Comparison of ENCODE assay signal across 14 cellular contexts in genomic region chr4:335515-335914, GRCh38. TPM values are rescaled to one million over a fixed set of nuclear protein-coding genes. Genes with fewer than 3 reads are reported as not detected.
DNase-seq lines count a peak whose midpoint lies in the region; ATAC-seq and TF ChIP-seq lines count a peak whose summit lies in the region.
"Had no signal": no experiment of that assay in that cellular context is flagged by ENCODE, and none has a peak within 500 bp of the region (broad histone marks: within the 10 kb centered on the region; RNA-seq: fewer than 3 reads in every experiment).

No MANE protein-coding gene starts in this region.

- no peak for TF ChIP-seq CTCF in vagina (IDR thresholded peaks at IDR 0.05)
- no peak for TF ChIP-seq CTCF in esophagus squamous epithelium (IDR thresholded peaks at IDR 0.05)

- WGBS in esophagus squamous epithelium, 2 donors: 39 to 64% methylated on average over 2 of the region's 2 CpGs

- H3K4me1 Mint-ChIP-seq in stimulated activated naive CD8-positive, alpha-beta T cell treated with anti-CD3 and anti-CD28 coated beads, Interleukin-15, Interleukin-2, amounts not matched to agents 100 ng/mL and 50 ng/mL, for 24 hours (ENCODE audit: low read depth): peaks cover 32% of the 10 kb centered on the region
- peaks cover 24% of the 10 kb centered on the region for H3K4me1 Mint-ChIP-seq in stimulated activated naive CD8-positive, alpha-beta T cell treated with anti-CD3 and anti-CD28 coated beads, Interleukin-15, amount 100 ng/mL, for 72 hours
- peaks cover 14% of the 10 kb centered on the region for H3K4me1 Mint-ChIP-seq in activated T-helper 2 cell treated with anti-CD3 and anti-CD28 coated beads, Interferon-gamma antibody, Interleukin-2, Interleukin-4, amounts not matched to agents 10 μg/mL and 5 μg/mL and 100 μg/mL, durations not matched to agents 14 hours and 24 hours and 36 hours (ENCODE audit: low read depth)
- peaks cover 30 to 48% (median 35%) of the 10 kb centered on the region in 3 donors for H3K4me1 Mint-ChIP-seq in naive B cell

- TF ChIP-seq POLR2A in vagina (IDR thresholded peaks at IDR 0.05) (no peak), esophagus squamous epithelium (IDR thresholded peaks at IDR 0.05) (no peak)

- H3K27ac ChIP-seq in vagina (peak overlapping the region; percentile 92), esophagus squamous epithelium (peak overlapping the region in 1 of 4 donors; percentile 96)
- H3K27ac ChIP-seq: BLaER1 had no signal

- H3K27me3 ChIP-seq in vagina (no peaks in the 10 kb centered on the region), esophagus squamous epithelium (no peaks in the 10 kb centered on the region)

- H3K4me3 Mint-ChIP-seq in stimulated activated naive CD8-positive, alpha-beta T cell treated with anti-CD3 and anti-CD28 coated beads, Interleukin-15, Interleukin-2, amounts not matched to agents 100 ng/mL and 50 ng/mL, for 24 hours: peak overlapping the region; percentile 59
- H3K4me3 Mint-ChIP-seq in stimulated activated naive CD8-positive, alpha-beta T cell treated with anti-CD3 and anti-CD28 coated beads, Interleukin-15, amount 100 ng/mL, for 72 hours: no peak overlapping the region
- peak overlapping the region; percentile 67 for H3K4me3 Mint-ChIP-seq in activated T-helper 2 cell treated with anti-CD3 and anti-CD28 coated beads, Interferon-gamma antibody, Interleukin-2, Interleukin-4, amounts not matched to agents 10 μg/mL and 5 μg/mL and 100 μg/mL, durations not matched to agents 14 hours and 24 hours and 36 hours (ENCODE audit: low read depth)
- H3K4me3 Mint-ChIP-seq in naive B cell: peak overlapping the region; percentile 58 to 91 (median 80)

- no peaks in the 10 kb centered on the region for H3K27me3 Mint-ChIP-seq in stimulated activated naive CD8-positive, alpha-beta T cell treated with anti-CD3 and anti-CD28 coated beads, Interleukin-15, Interleukin-2, amounts not matched to agents 100 ng/mL and 50 ng/mL, for 24 hours
- H3K27me3 Mint-ChIP-seq in stimulated activated naive CD8-positive, alpha-beta T cell treated with anti-CD3 and anti-CD28 coated beads, Interleukin-15, amount 100 ng/mL, for 72 hours: no peaks in the 10 kb centered on the region
- H3K27me3 Mint-ChIP-seq in activated T-helper 2 cell treated with anti-CD3 and anti-CD28 coated beads, Interferon-gamma antibody, Interleukin-2, Interleukin-4, amounts not matched to agents 10 μg/mL and 5 μg/mL and 100 μg/mL, durations not matched to agents 14 hours and 24 hours and 36 hours (ENCODE audit: low read depth): no peaks in the 10 kb centered on the region
- H3K27me3 Mint-ChIP-seq in naive B cell: no peaks in the 10 kb centered on the region
- H3K27me3 Mint-ChIP-seq: stimulated activated naive B cell treated with anti-CD40 and anti-IgM and Interleukin-4, amounts not matched to agents 10 μg/mL and 1 μg/mL and 100 μg/mL, for 72 hours had no signal

- no peak for DNase-seq in stimulated activated naive CD8-positive, alpha-beta T cell treated with anti-CD3 and anti-CD28 coated beads, Interleukin-15, amount 100 ng/mL, for 72 hours
- no peak for DNase-seq in activated T-helper 2 cell treated with anti-CD3 and anti-CD28 coated beads, Interferon-gamma antibody, Interleukin-2, Interleukin-4, amounts not matched to agents 10 μg/mL and 5 μg/mL and 100 μg/mL, durations not matched to agents 14 hours and 24 hours and 36 hours (ENCODE audit: low spot score)
- no peak for DNase-seq in naive B cell
- DNase-seq in vagina (ENCODE audit: extremely low spot score in 2 of 2): no peak
- DNase-seq in DMS 273 (lab: John Stamatoyannopoulos, UW; ENCODE audit: unreplicated experiment): no peak
- DNase-seq in esophagus squamous epithelium (lab: John Stamatoyannopoulos, UW): no peak
- DNase-seq: cortex of kidney; NCI-H1105 treated with DMSO at 0.1 percent for 48 hours; stimulated activated CD4-positive, alpha-beta T cell treated with anti-CD3 and anti-CD28 coated beads, Interleukin-4, amount 100 ng/mL, for 24 hours; stimulated activated naive B cell treated with anti-CD40 and anti-IgM and Interleukin-4, amounts not matched to agents 10 μg/mL and 1 μg/mL and 100 μg/mL, for 72 hours had no signal

- no peak overlapping the region for H3K27ac Mint-ChIP-seq in stimulated activated naive CD8-positive, alpha-beta T cell treated with anti-CD3 and anti-CD28 coated beads, Interleukin-15, Interleukin-2, amounts not matched to agents 100 ng/mL and 50 ng/mL, for 24 hours
- H3K27ac Mint-ChIP-seq in stimulated activated naive CD8-positive, alpha-beta T cell treated with anti-CD3 and anti-CD28 coated beads, Interleukin-15, amount 100 ng/mL, for 72 hours: no peak overlapping the region
- no peak overlapping the region for H3K27ac Mint-ChIP-seq in activated T-helper 2 cell treated with anti-CD3 and anti-CD28 coated beads, Interferon-gamma antibody, Interleukin-2, Interleukin-4, amounts not matched to agents 10 μg/mL and 5 μg/mL and 100 μg/mL, durations not matched to agents 14 hours and 24 hours and 36 hours
- H3K27ac Mint-ChIP-seq in naive B cell: peak overlapping the region in 5 of 6 donors; percentile 9 to 91 (median 65)

- no peaks in the 10 kb centered on the region for H3K9me3 ChIP-seq in vagina
- H3K9me3 ChIP-seq in esophagus squamous epithelium: peaks cover 0 to 5% (median 4%) of the 10 kb centered on the region in 3 donors

- H3K36me3 ChIP-seq in vagina: no peaks in the 10 kb centered on the region
- H3K36me3 ChIP-seq in esophagus squamous epithelium: peaks cover 0 to 6% (median 0%) of the 10 kb centered on the region in 3 donors

- H3K4me3 ChIP-seq in vagina (no peak overlapping the region), esophagus squamous epithelium (no peak overlapping the region)

- no peak for ATAC-seq in stimulated activated naive CD8-positive, alpha-beta T cell treated with anti-CD3 and anti-CD28 coated beads, Interleukin-15, amount 100 ng/mL, for 72 hours
- ATAC-seq in naive B cell (ENCODE audit: low read depth in 2 of 2) (no peak), GM18873 (IDR thresholded peaks at IDR 0.05; ENCODE audit: low FRiP score, unreplicated experiment) (no peak)
- ATAC-seq: stimulated activated naive B cell treated with anti-CD40 and anti-IgM and Interleukin-4, amounts not matched to agents 10 μg/mL and 1 μg/mL and 100 μg/mL, for 72 hours had no signal

- peaks cover 4% of the 10 kb centered on the region for H3K9me3 Mint-ChIP-seq in stimulated activated naive CD8-positive, alpha-beta T cell treated with anti-CD3 and anti-CD28 coated beads, Interleukin-15, Interleukin-2, amounts not matched to agents 100 ng/mL and 50 ng/mL, for 24 hours
- peaks cover 25 to 33% of the 10 kb centered on the region in 2 donors for H3K9me3 Mint-ChIP-seq in stimulated activated naive CD8-positive, alpha-beta T cell treated with anti-CD3 and anti-CD28 coated beads, Interleukin-15, amount 100 ng/mL, for 72 hours
- peaks cover 25% of the 10 kb centered on the region for H3K9me3 Mint-ChIP-seq in activated T-helper 2 cell treated with anti-CD3 and anti-CD28 coated beads, Interferon-gamma antibody, Interleukin-2, Interleukin-4, amounts not matched to agents 10 μg/mL and 5 μg/mL and 100 μg/mL, durations not matched to agents 14 hours and 24 hours and 36 hours
- peaks cover 0 to 15% (median 3%) of the 10 kb centered on the region in 7 donors for H3K9me3 Mint-ChIP-seq in naive B cell

- peaks cover 21% of the 10 kb centered on the region for H3K4me1 ChIP-seq in vagina
- H3K4me1 ChIP-seq in esophagus squamous epithelium: peaks cover 0 to 36% (median 10%) of the 10 kb centered on the region in 3 donors

- intact Hi-C loops in activated T-helper 2 cell treated with anti-CD3 and anti-CD28 coated beads, Interferon-gamma antibody, Interleukin-2, Interleukin-4, amounts not matched to agents 10 μg/mL and 5 μg/mL and 100 μg/mL, durations not matched to agents 14 hours and 24 hours and 36 hours (cut with micrococcal nuclease): loop anchor here (5.0 kb wide), 3 partner anchors 37 to 347 kb away; no protein-coding TSS in a partner anchor
- intact Hi-C loops in vagina (cut with DNase I): no loop called here
- intact Hi-C loops in esophagus squamous epithelium (cut with DNase I): no loop called here

- peaks cover 28% of the 10 kb centered on the region for H3K36me3 Mint-ChIP-seq in stimulated activated naive CD8-positive, alpha-beta T cell treated with anti-CD3 and anti-CD28 coated beads, Interleukin-15, Interleukin-2, amounts not matched to agents 100 ng/mL and 50 ng/mL, for 24 hours (ENCODE audit: low read depth)
- H3K36me3 Mint-ChIP-seq in activated T-helper 2 cell treated with anti-CD3 and anti-CD28 coated beads, Interferon-gamma antibody, Interleukin-2, Interleukin-4, amounts not matched to agents 10 μg/mL and 5 μg/mL and 100 μg/mL, durations not matched to agents 14 hours and 24 hours and 36 hours (ENCODE audit: low read depth): peaks cover 32% of the 10 kb centered on the region
- peaks cover 5 to 6% of the 10 kb centered on the region in 2 donors for H3K36me3 Mint-ChIP-seq in naive B cell

RNA-seq across cellular contexts. Expression of gene ZNF141, which starts 2.1 kb away (rescaled TPM):
- 23.8 and 27.5 TPM in 2 replicates for total RNA-seq in activated T-helper 2 cell treated with anti-CD3 and anti-CD28 coated beads, Interferon-gamma antibody, Interleukin-2, Interleukin-4, amounts not matched to agents 10 μg/mL and 5 μg/mL and 100 μg/mL, durations not matched to agents 14 hours and 24 hours and 36 hours
- 10 to 100 TPM; 11.5 to 19.1 (median 15.3) TPM for polyA plus RNA-seq in naive B cell (ENCODE audit: low read depth in 6 of 6)
- total RNA-seq in vagina (32.2 TPM), esophagus squamous epithelium (10 to 100 TPM in 1 of 4 donors, 1 to 10 TPM in 3; 5.9 to 24.4 (median 7.3) TPM)

RNA-seq across cellular contexts. Expression of gene ZNF732, which starts 30.2 kb away (rescaled TPM):
- not detected in 2 replicates for total RNA-seq in activated T-helper 2 cell treated with anti-CD3 and anti-CD28 coated beads, Interferon-gamma antibody, Interleukin-2, Interleukin-4, amounts not matched to agents 10 μg/mL and 5 μg/mL and 100 μg/mL, durations not matched to agents 14 hours and 24 hours and 36 hours
- under 1 TPM in 1 of 6 donors, not detected in 5; 0.37 TPM for polyA plus RNA-seq in naive B cell (ENCODE audit: low read depth in 6 of 6)
- total RNA-seq in vagina: 0.98 TPM
- total RNA-seq in esophagus squamous epithelium: 1 to 10 TPM; 1.4 to 2.3 (median 1.7) TPM
- total RNA-seq: mononuclear cell had no signal

Comparison
In these comparisons a context has a peak if more than half of its experiments do, and no peak if none do; other contexts are left out.
1. H3K4me3 Mint-ChIP-seq: peak in stimulated activated naive CD8-positive, alpha-beta T cell treated with anti-CD3 and anti-CD28 coated beads, Interleukin-15, Interleukin-2, amounts not matched to agents 100 ng/mL and 50 ng/mL, for 24 hours (single experiment), activated T-helper 2 cell treated with anti-CD3 and anti-CD28 coated beads, Interferon-gamma antibody, Interleukin-2, Interleukin-4, amounts not matched to agents 10 μg/mL and 5 μg/mL and 100 μg/mL, durations not matched to agents 14 hours and 24 hours and 36 hours (single experiment) and naive B cell (8 of 8); none in stimulated activated naive CD8-positive, alpha-beta T cell treated with anti-CD3 and anti-CD28 coated beads, Interleukin-15, amount 100 ng/mL, for 72 hours (0 of 2).
2. H3K27ac Mint-ChIP-seq: peak in naive B cell (5 of 6); none in stimulated activated naive CD8-positive, alpha-beta T cell treated with anti-CD3 and anti-CD28 coated beads, Interleukin-15, Interleukin-2, amounts not matched to agents 100 ng/mL and 50 ng/mL, for 24 hours (single experiment), stimulated activated naive CD8-positive, alpha-beta T cell treated with anti-CD3 and anti-CD28 coated beads, Interleukin-15, amount 100 ng/mL, for 72 hours (0 of 2) and activated T-helper 2 cell treated with anti-CD3 and anti-CD28 coated beads, Interferon-gamma antibody, Interleukin-2, Interleukin-4, amounts not matched to agents 10 μg/mL and 5 μg/mL and 100 μg/mL, durations not matched to agents 14 hours and 24 hours and 36 hours (single experiment).